ENCODE assay signal across 8 cellular contexts in genomic region chrX:41084044-41084359, GRCh38. TPM values are rescaled to one million over a fixed set of nuclear protein-coding genes. Genes with fewer than 3 reads are reported as not detected.
DNase-seq lines count a peak whose midpoint lies in the region; TF ChIP-seq lines count a peak whose summit lies in the region.

No MANE protein-coding gene starts in this region.

- H3K79me2 ChIP-seq in OCI-LY3 (ENCODE audit: low read length) (peaks cover 38% of the 10 kb centered on the region), trophoblast cell (ENCODE audit: control insufficient read depth, insufficient read depth, low read length, poor library complexity) (peaks cover 19% of the 10 kb centered on the region)

- H2BK5ac ChIP-seq in trophoblast cell (ENCODE audit: low read depth, low read length, poor library complexity) = peak overlapping the region; percentile 56

- peak; percentile 68 for DNase-seq in SHP77 treated with DMSO at 0.1 percent for 48 hours (lab: John Stamatoyannopoulos, UW)
- no peak for DNase-seq in SHP77 (lab: John Stamatoyannopoulos, UW)
- no peak for DNase-seq in epithelial cell of proximal tubule (ENCODE audit: low read depth)
- DNase-seq in trophoblast cell = no peak
- DNase-seq in SK-N-DZ (ENCODE audit: low spot score) = no peak
- DNase-seq in MV-4-11 (lab: John Stamatoyannopoulos, UW) = no peak
- no peak for DNase-seq in hypothalamus (lab: John Stamatoyannopoulos, UW)

- H4K12ac ChIP-seq in trophoblast cell (ENCODE audit: low read depth, low read length) = peak overlapping the region; percentile 54

- H3K4me2 ChIP-seq in OCI-LY3 (ENCODE audit: low read length) (peak overlapping the region; percentile 80), trophoblast cell (ENCODE audit: low read length) (peak overlapping the region; percentile 71)

- TF ChIP-seq CTCF in OCI-LY3 (IDR thresholded peaks at IDR 0.05; ENCODE audit: low read depth, low read length) (no peak), epithelial cell of proximal tubule (conservative IDR thresholded peaks at IDR 0.05; ENCODE audit: low read depth, low read length) (no peak)

- H3K27ac ChIP-seq in OCI-LY3 (ENCODE audit: low read length) = peak overlapping the region; percentile 98
- peak overlapping the region; percentile 67 for H3K27ac ChIP-seq in trophoblast cell (ENCODE audit: low read depth, low read length)

- H3K9ac ChIP-seq in OCI-LY3 (ENCODE audit: low read length) = peak overlapping the region; percentile 85
- peak overlapping the region; percentile 65 for H3K9ac ChIP-seq in trophoblast cell (ENCODE audit: low read length)

- H2BK12ac ChIP-seq in trophoblast cell (ENCODE audit: low read length) = peak overlapping the region; percentile 49

- H3K18ac ChIP-seq in trophoblast cell (ENCODE audit: low read length) = no peak overlapping the region

- peak overlapping the region; percentile 75 for H2AFZ ChIP-seq in OCI-LY3 (ENCODE audit: low read depth, low read length)
- H2AFZ ChIP-seq in trophoblast cell (ENCODE audit: insufficient read depth, low read length, poor library complexity) = no peak overlapping the region

- H3K79me1 ChIP-seq in trophoblast cell (ENCODE audit: low read length) = peaks cover 20% of the 10 kb centered on the region

- no CpG with 5 or more reads among the region's 7 CpGs for WGBS in trophoblast cell (ENCODE audit: extremely low coverage, insufficient coverage, insufficient read length)

- peak overlapping the region; percentile 55 for H4K91ac ChIP-seq in trophoblast cell (ENCODE audit: low read depth, low read length)

- peaks cover 26% of the 10 kb centered on the region for H4K20me1 ChIP-seq in OCI-LY3 (ENCODE audit: insufficient read depth, low read length)

- H3K4me3 ChIP-seq in OCI-LY3 (ENCODE audit: low read length) (peak overlapping the region; percentile 88), epithelial cell of proximal tubule (ENCODE audit: low read depth, low read length) (peak overlapping the region; percentile 78), trophoblast cell (ENCODE audit: low read depth, low read length) (peak overlapping the region; percentile 61)

- no peaks in the 10 kb centered on the region for H3K27me3 ChIP-seq in OCI-LY3 (ENCODE audit: low read depth, low read length)
- H3K27me3 ChIP-seq in trophoblast cell (ENCODE audit: insufficient read depth, low read length) = no peaks in the 10 kb centered on the region

- H3K36me3 ChIP-seq in OCI-LY3 (replicated peaks; ENCODE audit: low read depth, low read length) = peaks cover 18% of the 10 kb centered on the region
- H3K36me3 ChIP-seq in trophoblast cell (ENCODE audit: control insufficient read depth in 1 of 2, insufficient read depth in 2 of 2, low read length in 2 of 2) = no peaks in the 10 kb centered on the region

- H4K8ac ChIP-seq in trophoblast cell (ENCODE audit: low read depth, low read length) = peak overlapping the region; percentile 70

- no peak overlapping the region for H3K23ac ChIP-seq in trophoblast cell (ENCODE audit: low read length)

- H2BK120ac ChIP-seq in trophoblast cell (ENCODE audit: insufficient read depth, low read length, poor library complexity) = peak overlapping the region; percentile 80

- H2AK5ac ChIP-seq in trophoblast cell (ENCODE audit: low read length) = no peak overlapping the region

- peaks cover 33% of the 10 kb centered on the region for H3K4me1 ChIP-seq in OCI-LY3 (ENCODE audit: low read length)
- H3K4me1 ChIP-seq in trophoblast cell (ENCODE audit: control insufficient read depth in 1 of 2, insufficient read depth in 2 of 2, low read length in 2 of 2) = no peaks in the 10 kb centered on the region

- peak overlapping the region; percentile 85 for H3K14ac ChIP-seq in trophoblast cell (ENCODE audit: low read length)

- no peak overlapping the region for H3K4ac ChIP-seq in trophoblast cell (ENCODE audit: low read depth, low read length)

- H3K9me3 ChIP-seq in OCI-LY3 (ENCODE audit: insufficient read depth, low read length) (no peaks in the 10 kb centered on the region), trophoblast cell (ENCODE audit: insufficient read depth, low read depth, low read length) (no peaks in the 10 kb centered on the region)

RNA-seq across cellular contexts. Expression of gene USP9X, which starts 1.2 kb away (rescaled TPM):
- 27.6 and 34.8 TPM in 2 replicates for total RNA-seq in epithelial cell of proximal tubule
- 23.8 and 24.7 TPM in 2 replicates for polyA plus RNA-seq in trophoblast cell (2013)
- polyA plus RNA-seq in SK-N-DZ (2014; cell fraction: cytosol; rRNA removed) = 22.7 and 26.4 TPM in 2 replicates
- polyA plus RNA-seq in SK-N-DZ (2014; cell fraction: nucleus; rRNA removed) = 20.9 and 25.1 TPM in 2 replicates
